Comparison of ENCODE assay signal across 1 cellular context in the genomic region with DNA sequence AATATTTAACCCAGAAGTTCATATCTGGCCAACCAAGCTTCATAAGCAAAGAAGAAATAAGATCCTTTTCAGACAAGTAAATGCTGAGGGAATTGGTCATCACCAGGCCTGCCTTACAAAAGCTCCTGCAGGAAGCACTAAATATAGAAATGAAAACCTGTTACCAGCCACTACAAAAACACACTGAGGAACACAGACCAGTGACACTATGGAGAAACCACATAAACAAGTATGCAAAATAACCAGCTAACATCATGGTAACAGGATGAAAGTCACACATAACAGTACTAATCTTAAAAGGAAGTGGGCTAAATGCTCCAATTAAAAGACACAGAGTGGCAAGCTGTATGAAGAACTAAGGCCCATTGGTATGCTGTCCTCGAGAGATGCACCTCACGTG.
TF ChIP-seq lines count a peak whose summit lies in the region.

No MANE protein-coding gene starts in this region.

TF ChIP-seq in IMR-90, 13 proteins besides CTCF, POLR2A, EP300 and RAD21:
- TF ChIP-seq MXI1 (IDR thresholded peaks at IDR 0.05; ENCODE audit: borderline replicate concordance, low read depth, low read length) (no peak), MAZ (IDR thresholded peaks at IDR 0.05; ENCODE audit: borderline replicate concordance, low read depth, low read length) (no peak), CEBPB (IDR thresholded peaks at IDR 0.05; ENCODE audit: low read depth, low read length) (no peak), BHLHE40 (IDR thresholded peaks at IDR 0.05; ENCODE audit: low read depth, low read length) (no peak), CHD1 (IDR thresholded peaks at IDR 0.05; ENCODE audit: low read depth, low read length) (no peak), NFE2L2 (IDR thresholded peaks at IDR 0.05; ENCODE audit: low read depth, low read length) (no peak), FOS (IDR thresholded peaks at IDR 0.05; ENCODE audit: low read depth, low read length) (no peak; the same call in 1 of the 2 replicates)
- TF ChIP-seq, protein P1, sequence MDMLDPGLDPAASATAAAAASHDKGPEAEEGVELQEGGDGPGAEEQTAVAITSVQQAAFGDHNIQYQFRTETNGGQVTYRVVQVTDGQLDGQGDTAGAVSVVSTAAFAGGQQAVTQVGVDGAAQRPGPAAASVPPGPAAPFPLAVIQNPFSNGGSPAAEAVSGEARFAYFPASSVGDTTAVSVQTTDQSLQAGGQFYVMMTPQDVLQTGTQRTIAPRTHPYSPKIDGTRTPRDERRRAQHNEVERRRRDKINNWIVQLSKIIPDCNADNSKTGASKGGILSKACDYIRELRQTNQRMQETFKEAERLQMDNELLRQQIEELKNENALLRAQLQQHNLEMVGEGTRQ (IDR thresholded peaks at IDR 0.05; ENCODE audit: low read depth, low read length): no peak
